In the genomic region with DNA sequence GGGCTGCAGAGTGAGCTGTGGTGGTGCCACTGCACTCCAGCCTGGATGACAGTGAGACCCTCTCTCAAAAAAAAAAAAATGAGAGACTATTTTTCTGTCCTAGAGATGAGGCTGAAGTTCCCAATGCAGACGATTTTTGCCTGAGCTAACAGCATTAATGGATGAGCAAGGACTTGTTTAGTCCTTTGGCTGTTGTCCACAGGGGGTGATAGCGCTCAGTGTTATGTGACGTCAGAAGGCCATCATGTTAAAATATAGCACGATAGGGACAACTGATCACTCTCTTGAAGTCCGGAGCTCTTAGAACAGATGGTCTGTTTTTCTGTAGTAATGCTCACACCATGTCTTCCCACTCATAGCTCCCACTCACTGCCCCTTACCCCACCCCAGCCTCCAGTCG, we compare ENCODE assay signal across 1 cellular context.
TF ChIP-seq lines count a peak whose summit lies in the region.

No MANE protein-coding gene starts in this region.

TF ChIP-seq in IMR-90, 13 proteins besides CTCF, POLR2A, EP300 and RAD21:
- TF ChIP-seq MAFK (IDR thresholded peaks at IDR 0.05; ENCODE audit: low read depth, low read length), result no peak
- no peak for TF ChIP-seq MAZ (IDR thresholded peaks at IDR 0.05; ENCODE audit: borderline replicate concordance, low read depth, low read length)
- TF ChIP-seq SMC3 (IDR thresholded peaks at IDR 0.05; ENCODE audit: low read depth, low read length), result no peak
- no peak for TF ChIP-seq CHD1 (IDR thresholded peaks at IDR 0.05; ENCODE audit: low read depth, low read length)
- TF ChIP-seq RCOR1 (IDR thresholded peaks at IDR 0.05; ENCODE audit: insufficient replicate concordance, low read length), result no peak
- no peak for TF ChIP-seq USF2 (IDR thresholded peaks at IDR 0.05; ENCODE audit: low read depth, low read length)
- no peak for TF ChIP-seq FOS (IDR thresholded peaks at IDR 0.05; ENCODE audit: low read depth, low read length)
- TF ChIP-seq ELK1 (IDR thresholded peaks at IDR 0.05; ENCODE audit: borderline replicate concordance, low read depth, low read length), result no peak
- no peak for TF ChIP-seq CEBPB (IDR thresholded peaks at IDR 0.05; ENCODE audit: low read depth, low read length)
- TF ChIP-seq BHLHE40 (IDR thresholded peaks at IDR 0.05; ENCODE audit: low read depth, low read length), result no peak
- no peak for TF ChIP-seq MXI1 (IDR thresholded peaks at IDR 0.05; ENCODE audit: borderline replicate concordance, low read depth, low read length)
- TF ChIP-seq RFX5 (IDR thresholded peaks at IDR 0.05; ENCODE audit: low read depth, low read length), result no peak
- no peak for TF ChIP-seq NFE2L2 (IDR thresholded peaks at IDR 0.05; ENCODE audit: low read depth, low read length)
